Comparison of ENCODE assay signal across 13 cellular contexts in the genomic region with DNA sequence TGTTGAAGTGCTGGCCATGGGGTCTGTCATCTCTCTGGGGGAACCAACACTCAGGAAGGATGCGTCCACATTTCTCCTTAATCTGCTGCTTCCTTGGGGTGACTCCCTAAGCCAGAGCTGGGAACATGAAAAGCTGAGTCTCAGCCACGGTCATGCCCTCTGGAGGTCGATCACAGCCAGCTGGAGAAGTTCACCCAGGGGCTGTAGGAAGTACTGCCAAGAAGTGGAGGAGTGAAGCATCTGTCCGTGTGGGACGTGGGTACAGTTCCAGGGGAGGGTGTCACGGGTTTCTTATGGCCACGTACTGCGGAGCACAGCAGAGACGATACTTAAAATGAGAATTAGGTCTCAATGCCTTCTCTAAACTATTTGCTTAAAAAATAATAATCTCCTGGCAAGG. TPM values are rescaled to one million over a fixed set of nuclear protein-coding genes. Genes with fewer than 3 reads are reported as not detected.
A peak's percentile ranks its signal among the peaks of the same experiment; 100 is the strongest.
DNase-seq lines count a peak whose midpoint lies in the region; TF ChIP-seq lines count a peak whose summit lies in the region.
"Had no signal": no experiment of that assay in that cellular context is flagged by ENCODE, and none has a peak within 500 bp of the region (broad histone marks: within the 10 kb centered on the region; RNA-seq: fewer than 3 reads in every experiment).

No MANE protein-coding gene starts in this region.

- TF ChIP-seq CTCF in H9 (conservative IDR thresholded peaks at IDR 0.05), result peak; percentile 36; the same call in 1 of the 3 replicates
- TF ChIP-seq CTCF in hepatocyte (IDR thresholded peaks at IDR 0.05; ENCODE audit: poor library complexity), result no peak
- no peak for TF ChIP-seq CTCF in GM20000 (IDR thresholded peaks at IDR 0.05; ENCODE audit: extremely low read depth, missing control alignments)

- no peaks in the 10 kb centered on the region for H3K27me3 ChIP-seq in H9 (ENCODE audit: insufficient read depth, low read length)
- H3K27me3 ChIP-seq in hepatocyte, result no peaks in the 10 kb centered on the region
- H3K27me3 ChIP-seq in skeletal muscle satellite cell (ENCODE audit: control insufficient read depth, insufficient read depth, low read length), result no peaks in the 10 kb centered on the region

- H3K27me3 Mint-ChIP-seq in H9 (ENCODE audit: low read depth), result peaks cover 2% of the 10 kb centered on the region; the same call in 1 of the 2 replicates

- H3K27ac ChIP-seq in H9 (ENCODE audit: insufficient read length, low read depth, low read length) (no peak overlapping the region), hepatocyte (peak overlapping the region; percentile 43)

- no peak overlapping the region for H4K8ac ChIP-seq in H9 (replicated peaks; ENCODE audit: insufficient read length, low read depth, low read length)

- H3K9me3 ChIP-seq in H9 (ENCODE audit: control insufficient read depth, low read depth, low read length) (no peaks in the 10 kb centered on the region), hepatocyte (ENCODE audit: low read depth) (no peaks in the 10 kb centered on the region), skeletal muscle satellite cell (replicated peaks; ENCODE audit: low read length) (no peaks in the 10 kb centered on the region)

- H3K9ac ChIP-seq in H9 (ENCODE audit: extremely low read depth, insufficient read length, low read length) (no peak overlapping the region), skeletal muscle satellite cell (ENCODE audit: low read depth, low read length) (no peak overlapping the region)

- H3K27ac Mint-ChIP-seq in H9, result no peak overlapping the region; a peak in 2 of 7 replicates

- H4K91ac ChIP-seq in H9 (ENCODE audit: insufficient read length, low read depth, low read length), result no peak overlapping the region

- no peaks in the 10 kb centered on the region for H3K23me2 ChIP-seq in H9 (ENCODE audit: insufficient read length, low read depth, low read length, poor library complexity, severe bottlenecking)

- no peak overlapping the region for H2BK12ac ChIP-seq in H9 (ENCODE audit: insufficient read length, low read depth, low read length)

- no peak overlapping the region for H3K4ac ChIP-seq in H9 (ENCODE audit: low read depth, low read length)

- DNase-seq in H9 (peak; percentile 50), amniotic epithelial cell (ENCODE audit: low read depth) (peak; percentile 41), hepatocyte (ENCODE audit: low spot score) (no peak), GM20000 (ENCODE audit: low spot score) (no peak), NCI-H510A (lab: John Stamatoyannopoulos, UW) (no peak), islet precursor cell (no peak)
- DNase-seq in stimulated activated CD4-positive, alpha-beta T cell treated with anti-CD3 and anti-CD28 coated beads, Interleukin-4, amount 100 ng/mL, for 4 hours, result no peak
- DNase-seq: activated T-cell treated with anti-CD3 and anti-CD28 coated beads, Interleukin-2, amount 50 U/mL, for 1 hour; EL; GOT3 had no signal

- H4K20me1 ChIP-seq in H9 (ENCODE audit: control insufficient read depth, insufficient read depth, insufficient read length), result no peaks in the 10 kb centered on the region
- no peaks in the 10 kb centered on the region for H4K20me1 ChIP-seq in hepatocyte (ENCODE audit: insufficient read depth, poor library complexity, severe bottlenecking)

- H3K23ac ChIP-seq in H9 (ENCODE audit: insufficient read length, low read depth, low read length), result no peak overlapping the region

- no peak overlapping the region for H4K5ac ChIP-seq in H9 (ENCODE audit: insufficient read length, low read depth, low read length)

- no peak overlapping the region for H3K4me3 Mint-ChIP-seq in H9
- H3K4me3 Mint-ChIP-seq: central memory CD8-positive, alpha-beta T cell had no signal

- H2BK120ac ChIP-seq in H9 (ENCODE audit: low read depth, low read length, poor library complexity, severe bottlenecking), result no peak overlapping the region

- H3K18ac ChIP-seq in H9 (ENCODE audit: insufficient read length, low read depth, low read length), result no peak overlapping the region

- H3K4me1 ChIP-seq in H9 (ENCODE audit: insufficient read depth, low read length) (no peaks in the 10 kb centered on the region; the same call in 1 of the 2 replicates), hepatocyte (ENCODE audit: insufficient read depth) (peaks cover 9% of the 10 kb centered on the region), skeletal muscle satellite cell (ENCODE audit: control insufficient read depth, insufficient read depth, low read length) (peaks cover 11% of the 10 kb centered on the region)

- no peak overlapping the region for H2BK15ac ChIP-seq in H9 (ENCODE audit: low read depth, low read length)

- no peak overlapping the region for H3K14ac ChIP-seq in H9 (ENCODE audit: insufficient read depth, low read length)

- peaks cover 2 to 3% of the 10 kb centered on the region in 2 experiments; a peak in 2 of 5 replicates for H3K9me3 Mint-ChIP-seq in H9
- H3K9me3 Mint-ChIP-seq: central memory CD8-positive, alpha-beta T cell had no signal

- peaks cover 26 to 27% of the 10 kb centered on the region in 2 experiments for H3K4me1 Mint-ChIP-seq in H9
- H3K4me1 Mint-ChIP-seq: central memory CD8-positive, alpha-beta T cell had no signal

- no peaks in the 10 kb centered on the region for H3K9me2 ChIP-seq in hepatocyte (replicated peaks; ENCODE audit: insufficient read depth)

- WGBS in H9 (ENCODE audit: extremely low coverage, insufficient read length, low lambda C conversion rate), result no CpG with 5 or more reads among the region's 9 CpGs
- WGBS in hepatocyte (ENCODE audit: low lambda C conversion rate, missing lambda C conversion rate), result 71% methylated on average over 9 of the region's 9 CpGs

- H3K79me2 ChIP-seq in H9 (ENCODE audit: insufficient read depth, low read length) (no peaks in the 10 kb centered on the region), hepatocyte (no peaks in the 10 kb centered on the region)

- H3K4me2 ChIP-seq in H9 (ENCODE audit: insufficient read depth, insufficient read length, low read length), result no peak overlapping the region
- no peak overlapping the region for H3K4me2 ChIP-seq in hepatocyte
- H3K4me2 ChIP-seq in skeletal muscle satellite cell (ENCODE audit: low read length), result peak overlapping the region; percentile 12
- H3K4me2 ChIP-seq: smooth muscle cell had no signal

- no peak overlapping the region for H2BK20ac ChIP-seq in H9 (ENCODE audit: low read depth, low read length, poor library complexity, severe bottlenecking)

- no peak overlapping the region for H3T11ph ChIP-seq in H9 (ENCODE audit: low read length)

- H3K79me1 ChIP-seq in H9 (ENCODE audit: insufficient read depth, low read depth, low read length, poor library complexity, severe bottlenecking), result no peaks in the 10 kb centered on the region

- H3K4me3 ChIP-seq in hepatocyte (no peak overlapping the region), skeletal muscle satellite cell (ENCODE audit: low read length) (no peak overlapping the region)
- H3K4me3 ChIP-seq: smooth muscle cell had no signal

- H3K56ac ChIP-seq in H9 (ENCODE audit: insufficient read length, low read depth, low read length), result no peak overlapping the region

- no peak overlapping the region for H2BK5ac ChIP-seq in H9 (ENCODE audit: insufficient read length, low read length)

- H3K36me3 ChIP-seq in hepatocyte (replicated peaks; ENCODE audit: insufficient read depth, low read depth), result no peaks in the 10 kb centered on the region
- no peaks in the 10 kb centered on the region for H3K36me3 ChIP-seq in skeletal muscle satellite cell (ENCODE audit: insufficient read depth, low read length)

- H2AFZ ChIP-seq in H9 (ENCODE audit: low read length) (no peak overlapping the region), hepatocyte (no peak overlapping the region)

- H3K36me3 Mint-ChIP-seq in H9 (ENCODE audit: insufficient read depth in 1 of 3, low read depth in 3 of 3), result peaks cover 1 to 3% (median 2%) of the 10 kb centered on the region in 3 experiments; a peak in 5 of 7 replicates

- no peak overlapping the region for H2AK5ac ChIP-seq in H9 (ENCODE audit: insufficient read length, low read length)

RNA-seq across cellular contexts. Expression of a gene that starts 42.4 kb away (rescaled TPM):
- 363 and 366 TPM in 2 replicates for total RNA-seq in H9 (2021)
- 163 and 231 TPM in 2 replicates for total RNA-seq in hepatocyte
- polyA plus RNA-seq in hepatocyte, result 338 and 351 TPM in 2 replicates
- total RNA-seq in skeletal muscle satellite cell (2012; rRNA removed), result 5.8 and 45.4 TPM in 2 replicates

Comparison
In these comparisons a context has a peak if more than half of its experiments do, and no peak if none do; other contexts are left out.
1. DNase-seq: peak in H9 (single experiment) and amniotic epithelial cell (single experiment); none in hepatocyte (single experiment), stimulated activated CD4-positive, alpha-beta T cell treated with anti-CD3 and anti-CD28 coated beads, Interleukin-4, amount 100 ng/mL, for 4 hours (0 of 2), GM20000 (single experiment), NCI-H510A (single experiment) and islet precursor cell (single experiment).